23 cellular contexts compared by ENCODE assay signal in genomic region chr3:2826036-2826435, GRCh38.
"Had no signal": no experiment of that assay in that cellular context is flagged by ENCODE, and none has a peak within 500 bp of the region (broad histone marks: within the 10 kb centered on the region; RNA-seq: fewer than 3 reads in every experiment).

No MANE protein-coding gene starts in this region.

- DNase-seq: dermis blood vessel endothelial cell; effector CD4-positive, alpha-beta T cell; effector memory CD4-positive, alpha-beta T cell; foreskin keratinocyte; heart left ventricle; hypothalamus; immature natural killer cell; islet precursor cell; kidney; kidney glomerular epithelial cell; left colon; left ventricle myocardium inferior; lower lobe of right lung; mesendoderm; midbrain; naive thymus-derived CD4-positive, alpha-beta T cell; natural killer cell had no signal

- H3K27ac ChIP-seq: coronary artery, esophagus muscularis mucosa, foreskin keratinocyte, gastroesophageal sphincter, heart left ventricle, hepatocyte, left ventricle myocardium inferior, lower lobe of right lung had no signal

- H3K27me3 ChIP-seq: dorsolateral prefrontal cortex, esophagus muscularis mucosa, foreskin keratinocyte, gastroesophageal sphincter, heart left ventricle, hepatocyte had no signal

- H3K9me3 ChIP-seq: esophagus muscularis mucosa, gastroesophageal sphincter, heart left ventricle, left ventricle myocardium inferior, lower lobe of right lung had no signal

- H3K4me1 ChIP-seq: esophagus muscularis mucosa, foreskin keratinocyte, gastroesophageal sphincter, heart left ventricle, left ventricle myocardium inferior, lower lobe of right lung had no signal

- H3K36me3 ChIP-seq: esophagus muscularis mucosa, gastroesophageal sphincter, heart left ventricle, left ventricle myocardium inferior, lower lobe of right lung had no signal

- H3K4me3 ChIP-seq: coronary artery, dorsolateral prefrontal cortex, esophagus muscularis mucosa, gastroesophageal sphincter, heart left ventricle, hepatocyte, left ventricle myocardium inferior, lower lobe of right lung had no signal

- ATAC-seq: foreskin keratinocyte; gastroesophageal sphincter; heart left ventricle; left colon; left lobe of liver; lower lobe of right lung; naive thymus-derived CD4-positive, alpha-beta T cell; natural killer cell had no signal
